Comparison of ENCODE assay signal across 8 cellular contexts in genomic region chr6:157019733-157020132, GRCh38.
DNase-seq lines count a peak whose midpoint lies in the region; ATAC-seq and TF ChIP-seq lines count a peak whose summit lies in the region.

No MANE protein-coding gene starts in this region.

- no peaks in the 10 kb centered on the region for H3K36me3 ChIP-seq in thoracic aorta
- H3K36me3 ChIP-seq in aorta (ENCODE audit: control insufficient read depth in 1 of 2, insufficient read depth in 2 of 2, low read length in 1 of 2), result no peaks in the 10 kb centered on the region

- no peaks in the 10 kb centered on the region for H3K27me3 Mint-ChIP-seq in activated T-cell treated with anti-CD3 and anti-CD28 coated beads, Interleukin-2, amount 50 U/mL, for 24 hours
- no peaks in the 10 kb centered on the region for H3K27me3 Mint-ChIP-seq in T-cell

- H3K36me3 Mint-ChIP-seq in activated T-cell treated with anti-CD3 and anti-CD28 coated beads, Interleukin-2, amount 50 U/mL, for 24 hours (ENCODE audit: low read depth), result peaks cover 6% of the 10 kb centered on the region
- H3K36me3 Mint-ChIP-seq in T-cell, result no peaks in the 10 kb centered on the region

- POLR2A ChIA-PET in T-cell (lab: Charles Lee), result interaction anchor here (0.5 to 0.8 kb wide), 5 partner anchors 21 to 1724 kb away, joined by 3 to 8 read pairs (median 3); no protein-coding TSS in a partner anchor

- CTCF ChIA-PET in T-cell (lab: Charles Lee), result interaction anchor here in 1 of 2 donors (0.5 to 1.0 kb wide), 2 partner anchors 35 to 192 kb away, joined by 4 read pairs; no protein-coding TSS in a partner anchor

- peaks cover 56% of the 10 kb centered on the region for H3K4me1 Mint-ChIP-seq in activated T-cell treated with anti-CD3 and anti-CD28 coated beads, Interleukin-2, amount 50 U/mL, for 24 hours (ENCODE audit: low read depth)
- peaks cover 59 to 69% (median 64%) of the 10 kb centered on the region in 3 donors for H3K4me1 Mint-ChIP-seq in T-cell

- intact Hi-C loops in aorta (cut with DNase I), result loop anchor here (1.0 to 5.0 kb wide), 3 partner anchors 237 to 332 kb away; no protein-coding TSS in a partner anchor

- H3K27ac Mint-ChIP-seq in activated T-cell treated with anti-CD3 and anti-CD28 coated beads, Interleukin-2, amount 50 U/mL, for 24 hours, result peak overlapping the region; percentile 90
- peak overlapping the region; percentile 87 to 90 for H3K27ac Mint-ChIP-seq in T-cell

- no peak for ATAC-seq in T-cell (replicated peaks in 1 of 4)
- no peak for ATAC-seq in foreskin keratinocyte
- ATAC-seq in thoracic aorta (ENCODE audit: insufficient number of reproducible peaks, low FRiP score, low read depth), result no peak
- no peak for ATAC-seq in GM18861 (IDR thresholded peaks at IDR 0.05; ENCODE audit: unreplicated experiment)
- ATAC-seq in aorta (ENCODE audit: low FRiP score), result no peak
- no peak for ATAC-seq in GM21360 (IDR thresholded peaks at IDR 0.05; ENCODE audit: unreplicated experiment)

- WGBS in aorta, 2 donors, result 67 to 70% methylated on average over 7 of the region's 7 CpGs

- H3K4me1 ChIP-seq in foreskin keratinocyte (peaks cover 8% of the 10 kb centered on the region), thoracic aorta (ENCODE audit: control insufficient read depth in 1 of 2, low read depth in 2 of 2) (peaks cover 15 to 32% of the 10 kb centered on the region in 2 donors), aorta (ENCODE audit: control insufficient read depth in 1 of 2, insufficient read depth in 2 of 2, low read length in 2 of 2) (peaks cover 0 to 2% of the 10 kb centered on the region in 2 donors)

- TF ChIP-seq CTCF in foreskin keratinocyte (conservative IDR thresholded peaks at IDR 0.05), result peak; percentile 22
- TF ChIP-seq CTCF in thoracic aorta (IDR thresholded peaks at IDR 0.05), result no peak

- no peak for DNase-seq in activated T-cell treated with anti-CD3 and anti-CD28 coated beads, Interleukin-2, amount 50 U/mL, for 24 hours
- no peak for DNase-seq in activated T-cell treated with anti-CD3 and anti-CD28 coated beads, Interleukin-2, amount 50 U/mL, for 48 hours
- DNase-seq in T-cell, result no peak
- DNase-seq in foreskin keratinocyte, result no peak
- no peak for DNase-seq in thoracic aorta (ENCODE audit: low spot score)
- no peak for DNase-seq in aorta

- H3K27me3 ChIP-seq in foreskin keratinocyte, result no peaks in the 10 kb centered on the region
- H3K27me3 ChIP-seq in thoracic aorta (replicated peaks; ENCODE audit: insufficient read depth), result no peaks in the 10 kb centered on the region
- H3K27me3 ChIP-seq in aorta (ENCODE audit: control insufficient read depth in 1 of 2, insufficient read depth in 2 of 2, low read length in 1 of 2), result no peaks in the 10 kb centered on the region

- H3K27ac ChIP-seq in foreskin keratinocyte, result no peak overlapping the region
- H3K27ac ChIP-seq in thoracic aorta, result peak overlapping the region; percentile 98 to 100
- H3K27ac ChIP-seq in aorta (ENCODE audit: low read depth in 1 of 2, low read length in 2 of 2), result no peak overlapping the region

- H3K9me3 ChIP-seq in thoracic aorta (no peaks in the 10 kb centered on the region), aorta (ENCODE audit: control insufficient read depth, low read length) (no peaks in the 10 kb centered on the region)

- peak overlapping the region; percentile 61 for H3K4me3 Mint-ChIP-seq in activated T-cell treated with anti-CD3 and anti-CD28 coated beads, Interleukin-2, amount 50 U/mL, for 24 hours
- peak overlapping the region; percentile 56 to 88 (median 64) for H3K4me3 Mint-ChIP-seq in T-cell

- H3K9me3 Mint-ChIP-seq in activated T-cell treated with anti-CD3 and anti-CD28 coated beads, Interleukin-2, amount 50 U/mL, for 24 hours, result no peaks in the 10 kb centered on the region
- no peaks in the 10 kb centered on the region for H3K9me3 Mint-ChIP-seq in T-cell

- H3K4me3 ChIP-seq in thoracic aorta (no peak overlapping the region), aorta (ENCODE audit: low read length in 2 of 2) (no peak overlapping the region)

Comparison
In these comparisons a context has a peak if more than half of its experiments do, and no peak if none do; other contexts are left out.
1. H3K27ac ChIP-seq: peak in thoracic aorta (2 of 2); none in foreskin keratinocyte (single experiment) and aorta (0 of 2).